Comparison of ENCODE assay signal across 8 cellular contexts in the genomic region with DNA sequence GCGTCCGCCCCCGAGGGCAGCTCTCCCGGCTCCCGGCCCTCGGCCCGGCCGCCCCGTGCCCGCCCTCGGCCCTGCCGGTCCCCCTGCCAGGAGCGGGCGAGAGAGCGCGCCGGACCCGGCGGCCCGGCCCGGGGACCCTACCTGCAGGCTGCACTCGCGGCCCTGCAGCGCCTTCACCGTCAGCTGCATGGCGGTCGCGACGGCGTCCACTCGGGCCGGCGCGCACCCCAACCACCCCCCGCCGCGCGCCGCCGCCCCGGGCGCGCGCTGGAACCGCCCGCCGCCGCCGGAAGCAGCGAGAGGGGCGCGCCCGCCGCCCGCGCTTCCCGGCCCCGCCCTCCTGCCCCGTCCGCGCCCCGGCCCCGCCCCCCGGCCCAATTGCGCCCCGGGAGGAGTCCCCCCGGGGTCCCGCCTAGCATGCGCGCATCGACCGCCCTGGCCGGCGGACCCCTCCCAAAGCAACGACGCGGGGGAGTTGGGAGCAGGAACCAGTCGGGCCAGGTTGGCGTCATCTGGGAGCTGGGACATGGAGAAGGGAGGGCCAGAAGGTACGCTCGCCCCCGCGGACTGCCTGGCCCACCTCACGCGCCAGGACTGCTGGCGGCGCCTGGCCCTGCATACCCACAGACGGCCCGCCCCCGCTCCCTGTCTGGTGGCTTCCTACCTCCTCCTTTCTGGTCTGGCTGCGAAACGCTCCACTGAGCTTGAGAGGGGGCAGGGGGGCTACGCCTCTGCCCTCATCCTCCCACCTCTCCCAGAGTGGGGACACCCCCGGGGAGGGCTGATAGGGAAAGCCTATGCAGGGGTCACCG. TPM values are rescaled to one million over a fixed set of nuclear protein-coding genes. Genes with fewer than 3 reads are reported as not detected.
DNase-seq lines count a peak whose midpoint lies in the region; ATAC-seq and TF ChIP-seq lines count a peak whose summit lies in the region.

TSS of gene UBL4A (minus strand) at position 220 of the 812 bp plus-strand sequence. CDS start at position 189, 31 bp downstream.

- H3K36me3 ChIP-seq in GM06990 (ENCODE audit: control insufficient read depth, insufficient read depth, low read length) (peaks cover 6% of the 10 kb centered on the region), heart right ventricle (peaks cover 0 to 25% (median 0%) of the 10 kb centered on the region in 9 donors)

- DNase-seq in GM06990 (ENCODE audit: extremely low read depth, insufficient read length) = peak; percentile 68
- peak in 49 of 76 experiments; percentile 3 to 78 (median 35) for DNase-seq in HUDEP-2 (lab: John Stamatoyannopoulos, UW; ENCODE audit: unreplicated experiment in 76 of 76)
- peak; percentile 47 to 65 for DNase-seq in heart right ventricle
- peak; percentile 86 for DNase-seq in posterior vena cava (ENCODE audit: low spot score)
- no peak for DNase-seq in globus pallidus (ENCODE audit: low spot score)

- TF ChIP-seq CTCF in GM06990 (IDR thresholded peaks at IDR 0.05; ENCODE audit: insufficient read depth, low read length, poor library complexity, severe bottlenecking) (no peak), heart right ventricle (IDR thresholded peaks at IDR 0.05) (no peak)

- H3K27ac ChIP-seq in adipose tissue (ENCODE audit: low read depth, low read length) (no peak within 1 kb of the TSS), heart right ventricle (peak within 1 kb of the TSS; percentile 81 to 95 (median 89))

- intact Hi-C loops in heart right ventricle (cut with DNase I) = no loop called here
- intact Hi-C loops in posterior vena cava (cut with DNase I) = loop anchor here (2.0 to 5.0 kb wide), 3 partner anchors 39 to 60 kb away; no protein-coding TSS in a partner anchor

- peaks cover 0 to 5% (median 0%) of the 10 kb centered on the region in 11 donors for H3K9me3 ChIP-seq in heart right ventricle

- H3K4me3 ChIP-seq in GM06990 (replicated peaks; ENCODE audit: low read depth, low read length) (peak within 1 kb of the TSS; percentile 73), heart right ventricle (peak within 1 kb of the TSS; percentile 53 to 85 (median 67))

- WGBS in adipose tissue, 3 donors = 0 to 35% (median 1%) methylated on average over 22 to 73 of the region's 95 CpGs
- WGBS in heart right ventricle, 2 donors = 0% methylated on average over 11 to 59 of the region's 95 CpGs

- ATAC-seq in SK-N-SH treated with all-trans-retinoic acid at 6 μM for 48 hours (peak; percentile 26), heart right ventricle (peak; percentile 29 to 62 (median 46)), HG03457 (IDR thresholded peaks at IDR 0.05; ENCODE audit: unreplicated experiment) (no peak)

- H3K27me3 ChIP-seq in GM06990 (replicated peaks; ENCODE audit: control insufficient read depth, insufficient read depth, low read length) (no peaks in the 10 kb centered on the region), heart right ventricle (no peaks in the 10 kb centered on the region)

- H3K4me1 ChIP-seq in heart right ventricle = peaks cover 0 to 39% (median 27%) of the 10 kb centered on the region in 9 donors

TF ChIP-seq in SK-N-SH treated with all-trans-retinoic acid at 6 μM for 48 hours, 23 proteins besides CTCF, POLR2A, EP300 and RAD21:
- TF ChIP-seq TCF4 (CRISPR knock-in tag; IDR thresholded peaks at IDR 0.05; ENCODE audit: borderline replicate concordance) = no peak
- TF ChIP-seq ZFP30 (CRISPR knock-in tag; IDR thresholded peaks at IDR 0.05) = no peak
- TF ChIP-seq TOX (CRISPR knock-in tag; IDR thresholded peaks at IDR 0.05; ENCODE audit: borderline replicate concordance) = no peak
- no peak for TF ChIP-seq ARNTL (CRISPR knock-in tag; IDR thresholded peaks at IDR 0.05; ENCODE audit: borderline replicate concordance, low read depth)
- TF ChIP-seq GLIS3 (CRISPR knock-in tag; IDR thresholded peaks at IDR 0.05) = no peak
- TF ChIP-seq, protein P1, sequence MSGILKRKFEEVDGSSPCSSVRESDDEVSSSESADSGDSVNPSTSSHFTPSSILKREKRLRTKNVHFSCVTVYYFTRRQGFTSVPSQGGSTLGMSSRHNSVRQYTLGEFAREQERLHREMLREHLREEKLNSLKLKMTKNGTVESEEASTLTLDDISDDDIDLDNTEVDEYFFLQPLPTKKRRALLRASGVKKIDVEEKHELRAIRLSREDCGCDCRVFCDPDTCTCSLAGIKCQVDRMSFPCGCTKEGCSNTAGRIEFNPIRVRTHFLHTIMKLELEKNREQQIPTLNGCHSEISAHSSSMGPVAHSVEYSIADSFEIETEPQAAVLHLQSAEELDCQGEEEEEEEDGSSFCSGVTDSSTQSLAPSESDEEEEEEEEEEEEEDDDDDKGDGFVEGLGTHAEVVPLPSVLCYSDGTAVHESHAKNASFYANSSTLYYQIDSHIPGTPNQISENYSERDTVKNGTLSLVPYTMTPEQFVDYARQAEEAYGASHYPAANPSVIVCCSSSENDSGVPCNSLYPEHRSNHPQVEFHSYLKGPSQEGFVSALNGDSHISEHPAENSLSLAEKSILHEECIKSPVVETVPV (CRISPR knock-in tag; IDR thresholded peaks at IDR 0.05) = no peak
- no peak for TF ChIP-seq CSDC2 (CRISPR knock-in tag; IDR thresholded peaks at IDR 0.05)
- TF ChIP-seq CREB5 (CRISPR knock-in tag; IDR thresholded peaks at IDR 0.05; ENCODE audit: low read depth) = no peak
- no peak for TF ChIP-seq ZNF70 (CRISPR knock-in tag; IDR thresholded peaks at IDR 0.05)
- no peak for TF ChIP-seq TSHZ2 (CRISPR knock-in tag; IDR thresholded peaks at IDR 0.05)
- no peak for TF ChIP-seq POU6F1 (CRISPR knock-in tag; IDR thresholded peaks at IDR 0.05; ENCODE audit: borderline replicate concordance, low read depth)

RNA-seq across cellular contexts. Expression of gene UBL4A, which starts in this region (rescaled TPM):
- 10 to 100 TPM; 20.6 to 35.4 (median 24.3) TPM for polyA plus RNA-seq in adipose tissue
- total RNA-seq in heart right ventricle = 10 to 100 TPM; 45.8 to 69.4 (median 50.4) TPM
- polyA plus RNA-seq in heart right ventricle = 10 to 100 TPM; 33.1 to 48.3 TPM
- 10 to 100 TPM; 30.1 TPM for total RNA-seq in posterior vena cava

Comparison
In these comparisons a context has a peak if more than half of its experiments do, and no peak if none do; other contexts are left out.
1. intact Hi-C loops: an anchor here in posterior vena cava (2.0 to 5.0 kb wide); none called in heart right ventricle.